ENCODE assay signal across 1 cellular context in the genomic region with DNA sequence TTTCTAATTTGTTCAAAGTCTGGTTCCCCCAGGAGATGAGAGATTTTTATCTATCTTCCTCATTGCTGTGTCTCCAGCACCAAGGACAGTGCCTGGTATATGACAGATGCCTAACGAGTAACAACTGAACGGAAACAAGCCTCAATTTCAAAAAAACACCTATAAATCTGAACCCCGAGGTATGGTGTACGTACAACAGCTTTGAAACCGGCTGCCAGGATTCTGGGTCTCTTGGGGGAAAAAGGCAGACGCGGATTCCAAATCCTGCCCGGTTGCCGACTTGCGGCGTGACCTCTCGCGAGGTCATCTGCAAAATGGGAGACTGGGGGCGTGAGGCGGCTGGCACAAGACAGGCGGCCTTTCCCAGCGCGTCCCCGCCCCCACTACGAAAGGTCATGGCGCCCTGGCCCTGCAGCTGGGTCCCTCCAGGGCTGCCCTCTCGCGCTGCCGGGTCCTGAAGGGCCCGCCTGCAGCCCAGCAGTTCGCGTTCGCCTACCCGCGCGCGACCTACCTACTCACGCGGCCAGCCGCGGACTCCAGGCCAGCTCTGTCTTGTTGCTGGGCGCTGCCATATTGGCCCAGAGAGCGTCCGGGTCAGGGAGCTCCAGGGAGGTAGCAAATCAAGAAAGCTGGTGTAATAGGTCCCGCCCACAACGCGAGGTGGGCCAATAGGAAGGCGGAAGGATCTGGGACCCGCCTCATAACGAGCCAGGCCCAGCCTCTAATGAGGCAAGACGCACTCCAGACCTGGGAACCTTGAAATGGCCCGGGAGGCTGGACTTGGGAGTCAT.
TF ChIP-seq lines count a peak whose summit lies in the region.

A gene with protein sequence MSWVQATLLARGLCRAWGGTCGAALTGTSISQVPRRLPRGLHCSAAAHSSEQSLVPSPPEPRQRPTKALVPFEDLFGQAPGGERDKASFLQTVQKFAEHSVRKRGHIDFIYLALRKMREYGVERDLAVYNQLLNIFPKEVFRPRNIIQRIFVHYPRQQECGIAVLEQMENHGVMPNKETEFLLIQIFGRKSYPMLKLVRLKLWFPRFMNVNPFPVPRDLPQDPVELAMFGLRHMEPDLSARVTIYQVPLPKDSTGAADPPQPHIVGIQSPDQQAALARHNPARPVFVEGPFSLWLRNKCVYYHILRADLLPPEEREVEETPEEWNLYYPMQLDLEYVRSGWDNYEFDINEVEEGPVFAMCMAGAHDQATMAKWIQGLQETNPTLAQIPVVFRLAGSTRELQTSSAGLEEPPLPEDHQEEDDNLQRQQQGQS (minus strand): TSS at position 584 of the 791 bp plus-strand sequence. CDS start 9,964 bp downstream, outside the sequence.

TF ChIP-seq in K562, 482 proteins besides CTCF, POLR2A, EP300 and RAD21 (continued from another document and continues in another):
- TF ChIP-seq GTF2F1 (IDR thresholded peaks at IDR 0.05; ENCODE audit: low read depth, low read length) (no peak), ZBTB5 (IDR thresholded peaks at IDR 0.05) (no peak), POLR2B (IDR thresholded peaks at IDR 0.05; ENCODE audit: low read depth, partially characterized antibody) (peak; percentile 54), ZNF395 (CRISPR knock-in tag; IDR thresholded peaks at IDR 0.05) (peak; percentile 70; the same call in 1 of the 2 replicates), CBFB (CRISPR knock-in tag; IDR thresholded peaks at IDR 0.05) (no peak), MYBL2 (IDR thresholded peaks at IDR 0.05; ENCODE audit: low read depth) (no peak), MYBL2 (CRISPR knock-in tag; IDR thresholded peaks at IDR 0.05; ENCODE audit: borderline replicate concordance) (no peak), NCOR1 (IDR thresholded peaks at IDR 0.05) (0 out of 2 replicates have a peak, but pooled peaks have one; percentile 4), ATF1 (CRISPR knock-in tag; IDR thresholded peaks at IDR 0.05) (no peak), ATF1 (tag; IDR thresholded peaks at IDR 0.05) (peak; percentile 83), LCOR (CRISPR knock-in tag; IDR thresholded peaks at IDR 0.05) (peak; percentile 54; the same call in 1 of the 2 replicates), MAFK (IDR thresholded peaks at IDR 0.05; ENCODE audit: low read length) (no peak), MTF1 (CRISPR knock-in tag; IDR thresholded peaks at IDR 0.05; ENCODE audit: borderline replicate concordance) (no peak), ZNF253 (CRISPR knock-in tag; conservative IDR thresholded peaks at IDR 0.05) (no peak), HMG20B (CRISPR knock-in tag; IDR thresholded peaks at IDR 0.05) (no peak), MTA2 (IDR thresholded peaks at IDR 0.05; ENCODE audit: low read depth) (peak; percentile 68), FOXO4 (CRISPR knock-in tag; IDR thresholded peaks at IDR 0.05) (no peak), ZNF583 (CRISPR knock-in tag; IDR thresholded peaks at IDR 0.05) (no peak), ZNF143 (CRISPR knock-in tag; IDR thresholded peaks at IDR 0.05) (no peak), HNRNPUL1 (IDR thresholded peaks at IDR 0.05; ENCODE audit: low read length) (no peak), GTF2E2 (tag; IDR thresholded peaks at IDR 0.05) (peak; percentile 66; the same call in 1 of the 2 replicates), ERF (CRISPR knock-in tag; IDR thresholded peaks at IDR 0.05) (no peak), FOXK1 (CRISPR knock-in tag; IDR thresholded peaks at IDR 0.05; ENCODE audit: borderline replicate concordance) (no peak; the same call in 1 of the 2 replicates), HDAC1 (IDR thresholded peaks at IDR 0.05) (peak; percentile 8 to 99; a peak in 2 of 4 replicates), COPS2 (conservative IDR thresholded peaks at IDR 0.05) (no peak), ZNF277 (CRISPR knock-in tag; IDR thresholded peaks at IDR 0.05; ENCODE audit: borderline replicate concordance) (no peak), NEUROD1 (IDR thresholded peaks at IDR 0.05; ENCODE audit: borderline replicate concordance, low read depth, low read length, partially characterized antibody) (peak; percentile 8), AFF1 (IDR thresholded peaks at IDR 0.05; ENCODE audit: low read depth in 1 of 2, partially characterized antibody in 2 of 2) (peak in 1 of 2 experiments; percentile 97), ZNF124 (CRISPR knock-in tag; IDR thresholded peaks at IDR 0.05) (no peak), HMG20A (CRISPR knock-in tag; conservative IDR thresholded peaks at IDR 0.05) (no peak)
- TF ChIP-seq, protein P1, sequence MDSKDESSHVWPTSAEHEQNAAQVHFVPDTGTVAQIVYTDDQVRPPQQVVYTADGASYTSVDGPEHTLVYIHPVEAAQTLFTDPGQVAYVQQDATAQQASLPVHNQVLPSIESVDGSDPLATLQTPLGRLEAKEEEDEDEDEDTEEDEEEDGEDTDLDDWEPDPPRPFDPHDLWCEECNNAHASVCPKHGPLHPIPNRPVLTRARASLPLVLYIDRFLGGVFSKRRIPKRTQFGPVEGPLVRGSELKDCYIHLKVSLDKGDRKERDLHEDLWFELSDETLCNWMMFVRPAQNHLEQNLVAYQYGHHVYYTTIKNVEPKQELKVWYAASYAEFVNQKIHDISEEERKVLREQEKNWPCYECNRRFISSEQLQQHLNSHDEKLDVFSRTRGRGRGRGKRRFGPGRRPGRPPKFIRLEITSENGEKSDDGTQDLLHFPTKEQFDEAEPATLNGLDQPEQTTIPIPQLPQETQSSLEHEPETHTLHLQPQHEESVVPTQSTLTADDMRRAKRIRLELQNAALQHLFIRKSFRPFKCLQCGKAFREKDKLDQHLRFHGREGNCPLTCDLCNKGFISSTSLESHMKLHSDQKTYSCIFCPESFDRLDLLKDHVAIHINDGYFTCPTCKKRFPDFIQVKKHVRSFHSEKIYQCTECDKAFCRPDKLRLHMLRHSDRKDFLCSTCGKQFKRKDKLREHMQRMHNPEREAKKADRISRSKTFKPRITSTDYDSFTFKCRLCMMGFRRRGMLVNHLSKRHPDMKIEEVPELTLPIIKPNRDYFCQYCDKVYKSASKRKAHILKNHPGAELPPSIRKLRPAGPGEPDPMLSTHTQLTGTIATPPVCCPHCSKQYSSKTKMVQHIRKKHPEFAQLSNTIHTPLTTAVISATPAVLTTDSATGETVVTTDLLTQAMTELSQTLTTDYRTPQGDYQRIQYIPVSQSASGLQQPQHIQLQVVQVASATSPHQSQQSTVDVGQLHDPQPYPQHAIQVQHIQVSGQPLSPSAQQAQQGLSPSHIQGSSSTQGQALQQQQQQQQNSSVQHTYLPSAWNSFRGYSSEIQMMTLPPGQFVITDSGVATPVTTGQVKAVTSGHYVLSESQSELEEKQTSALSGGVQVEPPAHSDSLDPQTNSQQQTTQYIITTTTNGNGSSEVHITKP (IDR thresholded peaks at IDR 0.05; ENCODE audit: partially characterized antibody) = peak; percentile 62
- TF ChIP-seq, protein P2, sequence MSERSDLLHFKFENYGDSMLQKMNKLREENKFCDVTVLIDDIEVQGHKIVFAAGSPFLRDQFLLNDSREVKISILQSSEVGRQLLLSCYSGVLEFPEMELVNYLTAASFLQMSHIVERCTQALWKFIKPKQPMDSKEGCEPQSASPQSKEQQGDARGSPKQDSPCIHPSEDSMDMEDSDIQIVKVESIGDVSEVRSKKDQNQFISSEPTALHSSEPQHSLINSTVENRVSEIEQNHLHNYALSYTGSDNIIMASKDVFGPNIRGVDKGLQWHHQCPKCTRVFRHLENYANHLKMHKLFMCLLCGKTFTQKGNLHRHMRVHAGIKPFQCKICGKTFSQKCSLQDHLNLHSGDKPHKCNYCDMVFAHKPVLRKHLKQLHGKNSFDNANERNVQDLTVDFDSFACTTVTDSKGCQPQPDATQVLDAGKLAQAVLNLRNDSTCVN (CRISPR knock-in tag; IDR thresholded peaks at IDR 0.05) = no peak
- TF ChIP-seq, protein P3, sequence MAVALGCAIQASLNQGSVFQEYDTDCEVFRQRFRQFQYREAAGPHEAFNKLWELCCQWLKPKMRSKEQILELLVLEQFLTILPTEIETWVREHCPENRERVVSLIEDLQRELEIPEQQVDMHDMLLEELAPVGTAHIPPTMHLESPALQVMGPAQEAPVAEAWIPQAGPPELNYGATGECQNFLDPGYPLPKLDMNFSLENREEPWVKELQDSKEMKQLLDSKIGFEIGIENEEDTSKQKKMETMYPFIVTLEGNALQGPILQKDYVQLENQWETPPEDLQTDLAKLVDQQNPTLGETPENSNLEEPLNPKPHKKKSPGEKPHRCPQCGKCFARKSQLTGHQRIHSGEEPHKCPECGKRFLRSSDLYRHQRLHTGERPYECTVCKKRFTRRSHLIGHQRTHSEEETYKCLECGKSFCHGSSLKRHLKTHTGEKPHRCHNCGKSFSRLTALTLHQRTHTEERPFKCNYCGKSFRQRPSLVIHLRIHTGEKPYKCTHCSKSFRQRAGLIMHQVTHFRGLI (CRISPR knock-in tag; IDR thresholded peaks at IDR 0.05) = no peak
- TF ChIP-seq, protein P4, sequence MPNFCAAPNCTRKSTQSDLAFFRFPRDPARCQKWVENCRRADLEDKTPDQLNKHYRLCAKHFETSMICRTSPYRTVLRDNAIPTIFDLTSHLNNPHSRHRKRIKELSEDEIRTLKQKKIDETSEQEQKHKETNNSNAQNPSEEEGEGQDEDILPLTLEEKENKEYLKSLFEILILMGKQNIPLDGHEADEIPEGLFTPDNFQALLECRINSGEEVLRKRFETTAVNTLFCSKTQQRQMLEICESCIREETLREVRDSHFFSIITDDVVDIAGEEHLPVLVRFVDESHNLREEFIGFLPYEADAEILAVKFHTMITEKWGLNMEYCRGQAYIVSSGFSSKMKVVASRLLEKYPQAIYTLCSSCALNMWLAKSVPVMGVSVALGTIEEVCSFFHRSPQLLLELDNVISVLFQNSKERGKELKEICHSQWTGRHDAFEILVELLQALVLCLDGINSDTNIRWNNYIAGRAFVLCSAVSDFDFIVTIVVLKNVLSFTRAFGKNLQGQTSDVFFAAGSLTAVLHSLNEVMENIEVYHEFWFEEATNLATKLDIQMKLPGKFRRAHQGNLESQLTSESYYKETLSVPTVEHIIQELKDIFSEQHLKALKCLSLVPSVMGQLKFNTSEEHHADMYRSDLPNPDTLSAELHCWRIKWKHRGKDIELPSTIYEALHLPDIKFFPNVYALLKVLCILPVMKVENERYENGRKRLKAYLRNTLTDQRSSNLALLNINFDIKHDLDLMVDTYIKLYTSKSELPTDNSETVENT (CRISPR knock-in tag; IDR thresholded peaks at IDR 0.05) = peak; percentile 68; the same call in 1 of the 2 replicates
